Comparison of ENCODE assay signal across 1 cellular context in genomic region chrX:20477219-20477618, GRCh38.
TF ChIP-seq lines count a peak whose summit lies in the region.

No MANE protein-coding gene starts in this region.

TF ChIP-seq in HepG2, 621 proteins besides CTCF, POLR2A, EP300 and RAD21 (continued from another document and continues in another):
- TF ChIP-seq, protein P1, sequence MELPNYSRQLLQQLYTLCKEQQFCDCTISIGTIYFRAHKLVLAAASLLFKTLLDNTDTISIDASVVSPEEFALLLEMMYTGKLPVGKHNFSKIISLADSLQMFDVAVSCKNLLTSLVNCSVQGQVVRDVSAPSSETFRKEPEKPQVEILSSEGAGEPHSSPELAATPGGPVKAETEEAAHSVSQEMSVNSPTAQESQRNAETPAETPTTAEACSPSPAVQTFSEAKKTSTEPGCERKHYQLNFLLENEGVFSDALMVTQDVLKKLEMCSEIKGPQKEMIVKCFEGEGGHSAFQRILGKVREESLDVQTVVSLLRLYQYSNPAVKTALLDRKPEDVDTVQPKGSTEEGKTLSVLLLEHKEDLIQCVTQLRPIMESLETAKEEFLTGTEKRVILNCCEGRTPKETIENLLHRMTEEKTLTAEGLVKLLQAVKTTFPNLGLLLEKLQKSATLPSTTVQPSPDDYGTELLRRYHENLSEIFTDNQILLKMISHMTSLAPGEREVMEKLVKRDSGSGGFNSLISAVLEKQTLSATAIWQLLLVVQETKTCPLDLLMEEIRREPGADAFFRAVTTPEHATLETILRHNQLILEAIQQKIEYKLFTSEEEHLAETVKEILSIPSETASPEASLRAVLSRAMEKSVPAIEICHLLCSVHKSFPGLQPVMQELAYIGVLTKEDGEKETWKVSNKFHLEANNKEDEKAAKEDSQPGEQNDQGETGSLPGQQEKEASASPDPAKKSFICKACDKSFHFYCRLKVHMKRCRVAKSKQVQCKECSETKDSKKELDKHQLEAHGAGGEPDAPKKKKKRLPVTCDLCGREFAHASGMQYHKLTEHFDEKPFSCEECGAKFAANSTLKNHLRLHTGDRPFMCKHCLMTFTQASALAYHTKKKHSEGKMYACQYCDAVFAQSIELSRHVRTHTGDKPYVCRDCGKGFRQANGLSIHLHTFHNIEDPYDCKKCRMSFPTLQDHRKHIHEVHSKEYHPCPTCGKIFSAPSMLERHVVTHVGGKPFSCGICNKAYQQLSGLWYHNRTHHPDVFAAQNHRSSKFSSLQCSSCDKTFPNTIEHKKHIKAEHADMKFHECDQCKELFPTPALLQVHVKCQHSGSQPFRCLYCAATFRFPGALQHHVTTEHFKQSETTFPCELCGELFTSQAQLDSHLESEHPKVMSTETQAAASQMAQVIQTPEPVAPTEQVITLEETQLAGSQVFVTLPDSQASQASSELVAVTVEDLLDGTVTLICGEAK (IDR thresholded peaks at IDR 0.05) = no peak
- TF ChIP-seq, protein P1 (CRISPR knock-in tag; IDR thresholded peaks at IDR 0.05) = no peak
- TF ChIP-seq RFX5 (IDR thresholded peaks at IDR 0.05; ENCODE audit: low read depth, low read length) (no peak), ZNF546 (CRISPR knock-in tag; conservative IDR thresholded peaks at IDR 0.05) (no peak), ZNF451 (CRISPR knock-in tag; IDR thresholded peaks at IDR 0.05) (no peak), SNRNP70 (IDR thresholded peaks at IDR 0.05; ENCODE audit: low read depth, low read length) (no peak), SIN3A (IDR thresholded peaks at IDR 0.05; ENCODE audit: borderline replicate concordance, low read depth, low read length) (no peak), HNRNPH1 (optimal IDR thresholded peaks at IDR 0.05; ENCODE audit: low read depth, low read length) (no peak), MAF1 (CRISPR knock-in tag; IDR thresholded peaks at IDR 0.05; ENCODE audit: borderline replicate concordance) (no peak), ZNF773 (CRISPR knock-in tag; IDR thresholded peaks at IDR 0.05; ENCODE audit: borderline replicate concordance) (no peak), ZNF619 (CRISPR knock-in tag; IDR thresholded peaks at IDR 0.05) (no peak), ZNF644 (CRISPR knock-in tag; IDR thresholded peaks at IDR 0.05; ENCODE audit: low read depth) (0 out of 2 replicates have a peak, but pooled peaks have one; percentile 35), PHF8 (CRISPR knock-in tag; IDR thresholded peaks at IDR 0.05) (no peak), RNF219 (CRISPR knock-in tag; IDR thresholded peaks at IDR 0.05) (no peak), TEAD3 (CRISPR knock-in tag; optimal IDR thresholded peaks at IDR 0.05; ENCODE audit: borderline replicate concordance) (peak; percentile 38), ZNF776 (CRISPR knock-in tag; IDR thresholded peaks at IDR 0.05) (no peak), ZNF749 (CRISPR knock-in tag; IDR thresholded peaks at IDR 0.05; ENCODE audit: borderline replicate concordance) (no peak), ZNF138 (CRISPR knock-in tag; IDR thresholded peaks at IDR 0.05; ENCODE audit: low read depth) (no peak), ARNT2 (CRISPR knock-in tag; IDR thresholded peaks at IDR 0.05; ENCODE audit: low read depth) (no peak), MAX (IDR thresholded peaks at IDR 0.05) (0 out of 2 replicates have a peak, but pooled peaks have one; percentile 14), ETS1 (CRISPR knock-in tag; IDR thresholded peaks at IDR 0.05) (no peak), SP2 (CRISPR knock-in tag; IDR thresholded peaks at IDR 0.05) (no peak), ERF (CRISPR knock-in tag; IDR thresholded peaks at IDR 0.05) (no peak), IKZF4 (CRISPR knock-in tag; IDR thresholded peaks at IDR 0.05; ENCODE audit: borderline replicate concordance, low read depth, not compliant biosample characterization) (no peak), ARNTL (CRISPR knock-in tag; IDR thresholded peaks at IDR 0.05) (no peak), ZNF746 (CRISPR knock-in tag; IDR thresholded peaks at IDR 0.05) (no peak), ZNF605 (CRISPR knock-in tag; IDR thresholded peaks at IDR 0.05) (no peak), ZNF772 (CRISPR knock-in tag; IDR thresholded peaks at IDR 0.05) (no peak), MBNL3 (CRISPR knock-in tag; conservative IDR thresholded peaks at IDR 0.05) (no peak), ZNF784 (CRISPR knock-in tag; IDR thresholded peaks at IDR 0.05; ENCODE audit: borderline replicate concordance) (no peak), ZNF34 (CRISPR knock-in tag; IDR thresholded peaks at IDR 0.05; ENCODE audit: borderline replicate concordance) (no peak), HNF4G (IDR thresholded peaks at IDR 0.05; ENCODE audit: borderline replicate concordance, low read depth, low read length) (peak; percentile 48; the same call in 1 of the 2 replicates), HNF4G (CRISPR knock-in tag; IDR thresholded peaks at IDR 0.05; ENCODE audit: borderline replicate concordance, low read depth) (no peak), ZNF557 (CRISPR knock-in tag; IDR thresholded peaks at IDR 0.05) (no peak), HMG20A (CRISPR knock-in tag; IDR thresholded peaks at IDR 0.05; ENCODE audit: borderline replicate concordance) (no peak), PCBP1 (IDR thresholded peaks at IDR 0.05; ENCODE audit: borderline replicate concordance, low read depth, low read length) (no peak), PTBP1 (IDR thresholded peaks at IDR 0.05; ENCODE audit: low read depth, low read length, poor library complexity, severe bottlenecking) (no peak), MBD4 (IDR thresholded peaks at IDR 0.05; ENCODE audit: borderline replicate concordance, low read length) (no peak), ZNF639 (CRISPR knock-in tag; conservative IDR thresholded peaks at IDR 0.05) (no peak)
- TF ChIP-seq, protein P2, sequence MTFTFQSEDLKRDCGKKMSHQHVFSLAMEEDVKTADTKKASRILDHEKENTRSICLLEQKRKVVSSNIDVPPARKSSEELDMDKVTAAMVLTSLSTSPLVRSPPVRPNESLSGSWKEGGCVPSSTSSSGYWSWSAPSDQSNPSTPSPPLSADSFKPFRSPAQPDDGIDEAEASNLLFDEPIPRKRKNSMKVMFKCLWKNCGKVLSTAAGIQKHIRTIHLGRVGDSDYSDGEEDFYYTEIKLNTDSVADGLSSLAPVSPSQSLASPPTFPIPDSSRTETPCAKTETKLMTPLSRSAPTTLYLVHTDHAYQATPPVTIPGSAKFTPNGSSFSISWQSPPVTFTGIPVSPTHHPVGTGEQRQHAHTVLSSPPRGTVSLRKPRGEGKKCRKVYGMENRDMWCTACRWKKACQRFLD (CRISPR knock-in tag; IDR thresholded peaks at IDR 0.05; ENCODE audit: borderline replicate concordance) = no peak
- TF ChIP-seq, protein P3, sequence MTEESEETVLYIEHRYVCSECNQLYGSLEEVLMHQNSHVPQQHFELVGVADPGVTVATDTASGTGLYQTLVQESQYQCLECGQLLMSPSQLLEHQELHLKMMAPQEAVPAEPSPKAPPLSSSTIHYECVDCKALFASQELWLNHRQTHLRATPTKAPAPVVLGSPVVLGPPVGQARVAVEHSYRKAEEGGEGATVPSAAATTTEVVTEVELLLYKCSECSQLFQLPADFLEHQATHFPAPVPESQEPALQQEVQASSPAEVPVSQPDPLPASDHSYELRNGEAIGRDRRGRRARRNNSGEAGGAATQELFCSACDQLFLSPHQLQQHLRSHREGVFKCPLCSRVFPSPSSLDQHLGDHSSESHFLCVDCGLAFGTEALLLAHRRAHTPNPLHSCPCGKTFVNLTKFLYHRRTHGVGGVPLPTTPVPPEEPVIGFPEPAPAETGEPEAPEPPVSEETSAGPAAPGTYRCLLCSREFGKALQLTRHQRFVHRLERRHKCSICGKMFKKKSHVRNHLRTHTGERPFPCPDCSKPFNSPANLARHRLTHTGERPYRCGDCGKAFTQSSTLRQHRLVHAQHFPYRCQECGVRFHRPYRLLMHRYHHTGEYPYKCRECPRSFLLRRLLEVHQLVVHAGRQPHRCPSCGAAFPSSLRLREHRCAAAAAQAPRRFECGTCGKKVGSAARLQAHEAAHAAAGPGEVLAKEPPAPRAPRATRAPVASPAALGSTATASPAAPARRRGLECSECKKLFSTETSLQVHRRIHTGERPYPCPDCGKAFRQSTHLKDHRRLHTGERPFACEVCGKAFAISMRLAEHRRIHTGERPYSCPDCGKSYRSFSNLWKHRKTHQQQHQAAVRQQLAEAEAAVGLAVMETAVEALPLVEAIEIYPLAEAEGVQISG (CRISPR knock-in tag; IDR thresholded peaks at IDR 0.05) = no peak
- TF ChIP-seq, protein P4, sequence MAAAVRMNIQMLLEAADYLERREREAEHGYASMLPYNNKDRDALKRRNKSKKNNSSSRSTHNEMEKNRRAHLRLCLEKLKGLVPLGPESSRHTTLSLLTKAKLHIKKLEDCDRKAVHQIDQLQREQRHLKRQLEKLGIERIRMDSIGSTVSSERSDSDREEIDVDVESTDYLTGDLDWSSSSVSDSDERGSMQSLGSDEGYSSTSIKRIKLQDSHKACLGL (CRISPR knock-in tag; IDR thresholded peaks at IDR 0.05) = no peak
